In genomic region chr15:29259233-29259632, GRCh38 we compare ENCODE assay signal across 2 cellular contexts.
TF ChIP-seq lines count a peak whose summit lies in the region.

No MANE protein-coding gene starts in this region.

TF ChIP-seq in GM23338, 12 proteins besides CTCF, POLR2A, EP300 and RAD21:
- TF ChIP-seq POLR2AphosphoS5 (IDR thresholded peaks at IDR 0.05; ENCODE audit: low read depth): no peak
- no peak for TF ChIP-seq ZNF331 (CRISPR knock-in tag; IDR thresholded peaks at IDR 0.05; ENCODE audit: low read depth)
- TF ChIP-seq ETS1 (IDR thresholded peaks at IDR 0.05): no peak
TF ChIP-seq in GM23338: peak in this region for 0.

TF ChIP-seq in GM12878, 131 proteins besides CTCF, POLR2A, EP300 and RAD21:
- TF ChIP-seq MEF2B (IDR thresholded peaks at IDR 0.05; ENCODE audit: partially characterized antibody, poor library complexity, severe bottlenecking) (no peak), ELK1 (IDR thresholded peaks at IDR 0.05; ENCODE audit: low read depth, low read length) (no peak), ZNF207 (IDR thresholded peaks at IDR 0.05; ENCODE audit: borderline replicate concordance) (no peak), ZNF217 (IDR thresholded peaks at IDR 0.05) (no peak), NR2F1 (conservative IDR thresholded peaks at IDR 0.05) (no peak), ZNF274 (IDR thresholded peaks at IDR 0.05; ENCODE audit: insufficient read depth, insufficient read length) (no peak), SMAD1 (IDR thresholded peaks at IDR 0.05; ENCODE audit: low read depth, partially characterized antibody) (no peak), FOXM1 (IDR thresholded peaks at IDR 0.05; ENCODE audit: low read depth, low read length) (no peak), E2F4 (IDR thresholded peaks at IDR 0.05; ENCODE audit: low read depth, low read length) (no peak), ZSCAN29 (IDR thresholded peaks at IDR 0.05) (no peak), BRCA1 (IDR thresholded peaks at IDR 0.05; ENCODE audit: low read depth, low read length) (no peak), CEBPB (IDR thresholded peaks at IDR 0.05; ENCODE audit: borderline replicate concordance in 1 of 2, low read depth in 2 of 2, low read length in 2 of 2) (no peak), TARDBP (IDR thresholded peaks at IDR 0.05; ENCODE audit: borderline replicate concordance) (no peak), FOS (IDR thresholded peaks at IDR 0.05; ENCODE audit: borderline replicate concordance, extremely low read depth, insufficient read length) (no peak), HSF1 (IDR thresholded peaks at IDR 0.05; ENCODE audit: low read depth, low read length) (no peak), RFX5 (IDR thresholded peaks at IDR 0.05; ENCODE audit: low read depth, low read length) (no peak), SKIL (IDR thresholded peaks at IDR 0.05; ENCODE audit: low read depth, poor library complexity, severe bottlenecking) (no peak), POLR2AphosphoS2 (IDR thresholded peaks at IDR 0.05; ENCODE audit: low read depth, low read length) (no peak), LARP7 (IDR thresholded peaks at IDR 0.05) (no peak), PML (IDR thresholded peaks at IDR 0.05; ENCODE audit: low read length) (no peak)
